Comparison of ENCODE assay signal across 1 cellular context in the genomic region with DNA sequence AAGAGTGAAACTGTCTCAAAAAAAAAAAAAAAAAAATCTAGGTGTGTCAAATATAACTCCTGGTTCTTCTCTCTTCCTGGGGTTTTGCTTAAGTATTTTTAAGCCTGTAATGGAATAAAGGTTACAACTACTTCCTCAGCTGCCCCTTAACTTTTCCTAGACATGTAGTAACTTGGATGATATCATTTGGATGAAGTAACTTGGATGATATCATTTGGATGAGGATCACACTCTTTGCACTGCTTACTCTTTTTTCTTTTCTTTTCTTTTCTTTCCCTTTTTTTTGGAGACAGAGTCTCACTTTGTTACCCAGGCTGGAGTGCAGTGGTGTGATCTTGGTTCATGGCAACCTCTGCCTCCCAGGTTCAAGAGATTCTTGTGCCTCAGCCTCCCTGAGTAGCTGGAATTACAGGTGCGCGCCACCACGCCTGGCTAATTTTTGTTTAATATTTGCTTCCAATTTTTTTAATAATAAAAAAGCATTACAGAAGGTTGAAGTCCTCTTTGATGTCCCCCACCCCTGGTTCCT.
TF ChIP-seq lines count a peak whose summit lies in the region.

No MANE protein-coding gene starts in this region.

TF ChIP-seq in HEK293, 187 proteins besides CTCF, POLR2A, EP300 and RAD21 (continued from another document):
- TF ChIP-seq, protein P1, sequence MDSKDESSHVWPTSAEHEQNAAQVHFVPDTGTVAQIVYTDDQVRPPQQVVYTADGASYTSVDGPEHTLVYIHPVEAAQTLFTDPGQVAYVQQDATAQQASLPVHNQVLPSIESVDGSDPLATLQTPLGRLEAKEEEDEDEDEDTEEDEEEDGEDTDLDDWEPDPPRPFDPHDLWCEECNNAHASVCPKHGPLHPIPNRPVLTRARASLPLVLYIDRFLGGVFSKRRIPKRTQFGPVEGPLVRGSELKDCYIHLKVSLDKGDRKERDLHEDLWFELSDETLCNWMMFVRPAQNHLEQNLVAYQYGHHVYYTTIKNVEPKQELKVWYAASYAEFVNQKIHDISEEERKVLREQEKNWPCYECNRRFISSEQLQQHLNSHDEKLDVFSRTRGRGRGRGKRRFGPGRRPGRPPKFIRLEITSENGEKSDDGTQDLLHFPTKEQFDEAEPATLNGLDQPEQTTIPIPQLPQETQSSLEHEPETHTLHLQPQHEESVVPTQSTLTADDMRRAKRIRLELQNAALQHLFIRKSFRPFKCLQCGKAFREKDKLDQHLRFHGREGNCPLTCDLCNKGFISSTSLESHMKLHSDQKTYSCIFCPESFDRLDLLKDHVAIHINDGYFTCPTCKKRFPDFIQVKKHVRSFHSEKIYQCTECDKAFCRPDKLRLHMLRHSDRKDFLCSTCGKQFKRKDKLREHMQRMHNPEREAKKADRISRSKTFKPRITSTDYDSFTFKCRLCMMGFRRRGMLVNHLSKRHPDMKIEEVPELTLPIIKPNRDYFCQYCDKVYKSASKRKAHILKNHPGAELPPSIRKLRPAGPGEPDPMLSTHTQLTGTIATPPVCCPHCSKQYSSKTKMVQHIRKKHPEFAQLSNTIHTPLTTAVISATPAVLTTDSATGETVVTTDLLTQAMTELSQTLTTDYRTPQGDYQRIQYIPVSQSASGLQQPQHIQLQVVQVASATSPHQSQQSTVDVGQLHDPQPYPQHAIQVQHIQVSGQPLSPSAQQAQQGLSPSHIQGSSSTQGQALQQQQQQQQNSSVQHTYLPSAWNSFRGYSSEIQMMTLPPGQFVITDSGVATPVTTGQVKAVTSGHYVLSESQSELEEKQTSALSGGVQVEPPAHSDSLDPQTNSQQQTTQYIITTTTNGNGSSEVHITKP (tag by site-specific recombination; IDR thresholded peaks at IDR 0.05) = 0 out of 2 replicates have a peak, but pooled peaks have one; percentile 38
- no peak for TF ChIP-seq BCL11B (tag by site-specific recombination; IDR thresholded peaks at IDR 0.05; ENCODE audit: low read depth)
- no peak for TF ChIP-seq ZNF280C (tag by site-specific recombination; IDR thresholded peaks at IDR 0.05)
- TF ChIP-seq, protein P2, sequence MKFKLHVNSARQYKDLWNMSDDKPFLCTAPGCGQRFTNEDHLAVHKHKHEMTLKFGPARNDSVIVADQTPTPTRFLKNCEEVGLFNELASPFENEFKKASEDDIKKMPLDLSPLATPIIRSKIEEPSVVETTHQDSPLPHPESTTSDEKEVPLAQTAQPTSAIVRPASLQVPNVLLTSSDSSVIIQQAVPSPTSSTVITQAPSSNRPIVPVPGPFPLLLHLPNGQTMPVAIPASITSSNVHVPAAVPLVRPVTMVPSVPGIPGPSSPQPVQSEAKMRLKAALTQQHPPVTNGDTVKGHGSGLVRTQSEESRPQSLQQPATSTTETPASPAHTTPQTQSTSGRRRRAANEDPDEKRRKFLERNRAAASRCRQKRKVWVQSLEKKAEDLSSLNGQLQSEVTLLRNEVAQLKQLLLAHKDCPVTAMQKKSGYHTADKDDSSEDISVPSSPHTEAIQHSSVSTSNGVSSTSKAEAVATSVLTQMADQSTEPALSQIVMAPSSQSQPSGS (tag by site-specific recombination; IDR thresholded peaks at IDR 0.05; ENCODE audit: low read depth) = peak; percentile 77
- TF ChIP-seq ZNF391 (tag by site-specific recombination; IDR thresholded peaks at IDR 0.05; ENCODE audit: borderline replicate concordance, low read depth) = no peak
- TF ChIP-seq ZSCAN30 (tag by site-specific recombination; IDR thresholded peaks at IDR 0.05) = no peak
- TF ChIP-seq ZNF16 (tag by site-specific recombination; IDR thresholded peaks at IDR 0.05; ENCODE audit: low read depth) = no peak
- no peak for TF ChIP-seq HOXD13 (CRISPR knock-in tag; IDR thresholded peaks at IDR 0.05; ENCODE audit: borderline replicate concordance)
- TF ChIP-seq ZNF776 (tag by site-specific recombination; IDR thresholded peaks at IDR 0.05; ENCODE audit: borderline replicate concordance) = no peak
- no peak for TF ChIP-seq ZNF791 (tag by site-specific recombination; IDR thresholded peaks at IDR 0.05)
- no peak for TF ChIP-seq ZNF585B (tag by site-specific recombination; IDR thresholded peaks at IDR 0.05)
- TF ChIP-seq ZEB2 (tag by site-specific recombination; IDR thresholded peaks at IDR 0.05) = 0 out of 2 replicates have a peak, but pooled peaks have one; percentile 19
- peak; percentile 46; the same call in 1 of the 2 replicates for TF ChIP-seq ZNF692 (tag by site-specific recombination; IDR thresholded peaks at IDR 0.05)
- peak; percentile 58 for TF ChIP-seq ZNF629 (tag by site-specific recombination; IDR thresholded peaks at IDR 0.05)
- TF ChIP-seq MEIS1 (CRISPR knock-in tag; IDR thresholded peaks at IDR 0.05; ENCODE audit: borderline replicate concordance) = no peak
- no peak for TF ChIP-seq ZNF549 (tag by site-specific recombination; IDR thresholded peaks at IDR 0.05)
- no peak for TF ChIP-seq ZNF600 (tag by site-specific recombination; IDR thresholded peaks at IDR 0.05)
- no peak for TF ChIP-seq ZNF747 (tag by site-specific recombination; IDR thresholded peaks at IDR 0.05)
- TF ChIP-seq IKZF3 (tag by site-specific recombination; IDR thresholded peaks at IDR 0.05) = no peak
- TF ChIP-seq, protein P3, sequence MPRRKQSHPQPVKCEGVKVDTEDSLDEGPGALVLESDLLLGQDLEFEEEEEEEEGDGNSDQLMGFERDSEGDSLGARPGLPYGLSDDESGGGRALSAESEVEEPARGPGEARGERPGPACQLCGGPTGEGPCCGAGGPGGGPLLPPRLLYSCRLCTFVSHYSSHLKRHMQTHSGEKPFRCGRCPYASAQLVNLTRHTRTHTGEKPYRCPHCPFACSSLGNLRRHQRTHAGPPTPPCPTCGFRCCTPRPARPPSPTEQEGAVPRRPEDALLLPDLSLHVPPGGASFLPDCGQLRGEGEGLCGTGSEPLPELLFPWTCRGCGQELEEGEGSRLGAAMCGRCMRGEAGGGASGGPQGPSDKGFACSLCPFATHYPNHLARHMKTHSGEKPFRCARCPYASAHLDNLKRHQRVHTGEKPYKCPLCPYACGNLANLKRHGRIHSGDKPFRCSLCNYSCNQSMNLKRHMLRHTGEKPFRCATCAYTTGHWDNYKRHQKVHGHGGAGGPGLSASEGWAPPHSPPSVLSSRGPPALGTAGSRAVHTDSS (tag by site-specific recombination; IDR thresholded peaks at IDR 0.05) = no peak
- TF ChIP-seq, protein P4, sequence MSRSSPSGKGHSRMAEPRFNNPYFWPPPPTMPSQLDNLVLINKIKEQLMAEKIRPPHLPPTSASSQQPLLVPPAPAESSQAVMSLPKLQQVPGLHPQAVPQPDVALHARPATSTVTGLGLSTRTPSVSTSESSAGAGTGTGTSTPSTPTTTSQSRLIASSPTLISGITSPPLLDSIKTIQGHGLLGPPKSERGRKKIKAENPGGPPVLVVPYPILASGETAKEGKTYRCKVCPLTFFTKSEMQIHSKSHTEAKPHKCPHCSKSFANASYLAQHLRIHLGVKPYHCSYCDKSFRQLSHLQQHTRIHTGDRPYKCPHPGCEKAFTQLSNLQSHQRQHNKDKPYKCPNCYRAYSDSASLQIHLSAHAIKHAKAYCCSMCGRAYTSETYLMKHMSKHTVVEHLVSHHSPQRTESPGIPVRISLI (tag by site-specific recombination; IDR thresholded peaks at IDR 0.05) = peak; percentile 93
- TF ChIP-seq ZNF280D (tag by site-specific recombination; IDR thresholded peaks at IDR 0.05) = peak; percentile 68; the same call in 1 of the 2 replicates
